Comparison of ENCODE assay signal across 9 cellular contexts in the genomic region with DNA sequence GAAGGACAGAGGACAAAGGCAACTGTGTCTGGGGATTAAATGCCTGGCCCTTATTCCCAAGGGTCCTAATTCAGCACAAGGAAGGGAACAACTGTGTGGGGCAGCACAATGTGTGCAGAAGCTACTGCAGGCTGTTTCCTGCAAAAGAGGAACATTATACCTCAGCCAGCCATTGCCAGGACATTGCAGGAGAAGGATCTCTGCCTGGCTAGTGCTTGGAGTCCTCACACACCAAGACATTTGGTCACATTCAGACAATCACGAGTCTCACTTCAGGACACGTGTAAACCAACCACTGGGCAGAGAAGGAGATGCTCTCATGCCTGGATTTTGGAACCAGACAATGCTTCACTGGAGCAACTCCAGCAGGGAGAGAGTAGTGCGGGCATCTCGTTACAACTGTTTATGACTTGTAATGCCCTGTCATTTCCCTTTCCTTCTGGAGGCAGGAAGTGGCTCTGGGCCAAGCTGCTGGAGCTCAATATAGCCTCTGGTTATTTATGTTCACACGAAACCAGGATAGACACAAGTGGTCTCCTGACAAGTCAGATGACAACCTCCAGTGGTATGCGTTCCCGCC. TPM values are rescaled to one million over a fixed set of nuclear protein-coding genes. Genes with fewer than 3 reads are reported as not detected.
DNase-seq lines count a peak whose midpoint lies in the region; ATAC-seq and TF ChIP-seq lines count a peak whose summit lies in the region.
"Had no signal": no experiment of that assay in that cellular context is flagged by ENCODE, and none has a peak within 500 bp of the region (broad histone marks: within the 10 kb centered on the region; RNA-seq: fewer than 3 reads in every experiment).

No MANE protein-coding gene starts in this region.

- intact Hi-C loops in mammary epithelial cell (cut with micrococcal nuclease) = no loop called here

- CTCF ChIA-PET in mammary epithelial cell (lab: Charles Lee; ENCODE audit: low non-redundant PET) = no interaction called here

- H3K4me1 ChIP-seq in mammary epithelial cell (ENCODE audit: insufficient read depth, low read length) = peaks cover 31% of the 10 kb centered on the region

- H2AFZ ChIP-seq in mammary epithelial cell (ENCODE audit: low read depth, low read length) = peak overlapping the region; percentile 70

- H3K4me3 ChIP-seq in NB4 (ENCODE audit: low read depth, low read length) (no peak overlapping the region), mammary epithelial cell (replicated peaks in 1 of 3; ENCODE audit: insufficient read depth in 1 of 3, low read depth in 2 of 3, low read length in 3 of 3) (no peak overlapping the region)
- H3K4me3 ChIP-seq: tibial nerve had no signal

- dilution Hi-C loops in mammary epithelial cell (cut with HindIII; ENCODE audit: low sequenced_read_pairs) = no loop called here

- ATAC-seq in GM19043 (IDR thresholded peaks at IDR 0.05; ENCODE audit: low read depth, unreplicated experiment) = peak; percentile 39

- peak overlapping the region; percentile 25 for H3K9ac ChIP-seq in mammary epithelial cell (ENCODE audit: insufficient read depth, low read length)

- TF ChIP-seq CTCF in NB4 (IDR thresholded peaks at IDR 0.05; ENCODE audit: low read depth, low read length) (no peak), mammary epithelial cell (conservative IDR thresholded peaks at IDR 0.05 in 1 of 2, IDR thresholded peaks at IDR 0.05 in 1 of 2; ENCODE audit: extremely low read depth in 1 of 2, insufficient read depth in 1 of 2, low read depth in 1 of 2, low read length in 2 of 2) (no peak)

- H3K27ac ChIP-seq in mammary epithelial cell (ENCODE audit: insufficient read depth, low read depth, low read length) = peak overlapping the region; percentile 81

- no peaks in the 10 kb centered on the region for H3K9me3 ChIP-seq in mammary epithelial cell (replicated peaks; ENCODE audit: insufficient read depth, low read length)
- H3K9me3 ChIP-seq: tibial nerve had no signal

- no peaks in the 10 kb centered on the region for H4K20me1 ChIP-seq in mammary epithelial cell (ENCODE audit: insufficient read depth, low read length)

- no peaks in the 10 kb centered on the region for H3K79me2 ChIP-seq in mammary epithelial cell (ENCODE audit: insufficient read depth, low read length)

- in situ Hi-C loops in mammary epithelial cell (cut with MboI; ENCODE audit: low sequenced_read_pairs in 2 of 2) = no loop called here

- DNase-seq in NB4 (ENCODE audit: low read depth) (peak; percentile 57), mammary epithelial cell (peak; percentile 93), mucosa of gallbladder (ENCODE audit: low spot score) (peak; percentile 49), D341Med (ENCODE audit: low spot score) (no peak), NCI-H1048 (lab: John Stamatoyannopoulos, UW) (no peak), mesenteric fat pad (ENCODE audit: low spot score) (no peak)
- DNase-seq in activated CD4-positive, alpha-beta T cell treated with anti-CD3 and anti-CD28 coated beads, Interleukin-2, amount 50 U/mL, for 1 hour = no peak

- H3K27me3 ChIP-seq in mammary epithelial cell (ENCODE audit: insufficient read depth, low read length) = no peaks in the 10 kb centered on the region
- H3K27me3 ChIP-seq: tibial nerve had no signal

- BruUV-seq in mammary epithelial cell (replicated peaks; lab: Mats Ljungman, UMichigan) = TSS peak; percentile 54

- WGBS in mammary epithelial cell (ENCODE audit: low coverage, missing lambda C conversion rate) = 20% methylated on average over 7 of the region's 7 CpGs

- H3K4me2 ChIP-seq in mammary epithelial cell (ENCODE audit: insufficient read depth, low read depth, low read length) = peak overlapping the region; percentile 57

- no peaks in the 10 kb centered on the region for H3K36me3 ChIP-seq in mammary epithelial cell (ENCODE audit: insufficient read depth, low read length)

- TF ChIP-seq POLR2A in NB4 (IDR thresholded peaks at IDR 0.05; ENCODE audit: extremely low read depth, insufficient read length) = no peak

RNA-seq across cellular contexts. Expression of gene ZC3H12C, which starts 23.9 kb away (rescaled TPM):
- 10 to 100 TPM; 16.0 to 26.9 TPM for total RNA-seq in mammary epithelial cell
- 14.0 TPM for polyA plus RNA-seq in mammary epithelial cell
- 22.2 TPM for polyA minus RNA-seq in mammary epithelial cell
- 13.9 TPM for total RNA-seq in mucosa of gallbladder
- total RNA-seq in mesenteric fat pad = 14.9 TPM

Comparison
In these comparisons a context has a peak if more than half of its experiments do, and no peak if none do; other contexts are left out.
1. DNase-seq: peak in NB4 (single experiment), mammary epithelial cell (single experiment) and mucosa of gallbladder (single experiment); none in D341Med (single experiment), activated CD4-positive, alpha-beta T cell treated with anti-CD3 and anti-CD28 coated beads, Interleukin-2, amount 50 U/mL, for 1 hour (single experiment), NCI-H1048 (single experiment) and mesenteric fat pad (single experiment).